1 cellular context compared by ENCODE assay signal in the genomic region with DNA sequence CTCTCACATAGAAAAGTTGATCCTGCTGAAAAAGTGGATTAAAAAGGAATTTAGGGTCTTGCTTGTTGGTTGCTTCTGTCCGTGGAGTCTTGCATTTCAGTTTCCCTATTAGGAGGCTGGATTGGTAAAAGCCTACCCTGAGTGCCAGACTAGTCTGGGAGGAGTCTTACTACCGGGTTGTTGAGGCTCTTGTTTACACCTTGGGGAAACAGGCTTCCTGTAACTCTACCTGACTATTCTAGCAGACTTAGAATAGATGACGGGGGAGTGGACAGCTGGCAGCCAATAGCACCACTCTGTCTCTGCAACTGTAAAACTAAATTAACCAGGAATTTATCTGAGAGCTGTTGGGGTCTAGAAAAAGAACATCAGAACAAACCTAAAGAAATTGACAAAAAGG.
TF ChIP-seq lines count a peak whose summit lies in the region.

No MANE protein-coding gene starts in this region.

TF ChIP-seq in WTC11, 78 proteins besides CTCF, POLR2A, EP300 and RAD21 (continued from another document):
- TF ChIP-seq ZNF396 (CRISPR knock-in tag; IDR thresholded peaks at IDR 0.05; ENCODE audit: borderline replicate concordance): no peak
